ENCODE assay signal across 9 cellular contexts in the genomic region with DNA sequence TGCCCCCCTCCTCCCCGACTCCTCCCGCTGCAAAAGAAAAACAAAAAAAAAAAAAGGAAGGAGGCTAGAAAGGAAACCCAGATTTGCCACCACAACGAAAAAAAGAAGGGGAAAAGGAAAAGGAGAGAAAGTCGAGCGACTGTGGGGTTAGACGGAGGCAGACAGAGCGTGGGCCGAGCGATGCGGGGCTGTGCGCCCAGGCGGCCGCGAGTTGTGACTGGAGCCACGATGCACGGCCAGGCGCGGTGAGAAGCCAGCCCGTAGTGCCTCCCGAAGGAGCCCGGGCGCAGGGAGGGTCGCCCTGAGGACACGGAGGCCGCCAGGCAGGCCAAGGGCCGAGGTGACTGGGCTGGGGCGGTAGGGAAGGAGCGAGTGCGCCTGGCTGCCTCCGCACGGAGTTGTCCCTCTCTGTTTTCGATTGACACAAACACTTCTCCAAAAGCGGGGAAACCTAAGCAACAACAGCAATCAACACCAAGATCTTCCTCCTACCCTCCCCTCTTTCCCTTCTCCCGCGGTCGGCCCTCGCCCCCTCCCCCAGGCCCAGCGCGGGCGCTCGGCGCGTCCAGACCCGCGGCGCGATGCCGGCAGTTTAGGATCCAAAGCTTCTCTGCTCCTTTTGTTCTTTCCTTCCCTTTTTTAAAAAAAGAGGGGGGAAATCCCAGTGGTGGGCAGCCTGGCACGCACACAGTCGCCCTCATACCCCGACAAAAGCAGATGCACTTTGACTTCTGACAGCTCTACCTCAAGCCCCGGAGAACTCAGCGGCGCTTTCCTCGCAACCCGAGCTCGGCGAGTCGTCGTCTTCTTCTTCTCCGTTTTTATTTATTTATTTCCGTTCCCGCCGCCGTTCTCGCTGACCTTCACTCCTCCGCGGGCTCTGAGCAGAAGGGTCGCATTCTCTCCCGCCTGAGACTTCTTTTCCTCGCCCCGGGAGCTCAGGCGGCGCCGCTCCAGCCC. TPM values are rescaled to one million over a fixed set of nuclear protein-coding genes. Genes with fewer than 3 reads are reported as not detected.
DNase-seq lines count a peak whose midpoint lies in the region; ATAC-seq, FAIRE-seq and TF ChIP-seq lines count a peak whose summit lies in the region.
"Had no signal": no experiment of that assay in that cellular context is flagged by ENCODE, and none has a peak within 500 bp of the region (broad histone marks: within the 10 kb centered on the region; RNA-seq: fewer than 3 reads in every experiment).

A gene (plus strand): TSS at position 475 of the 960 bp plus-strand sequence. CDS start 723 bp downstream, outside the sequence.

- peaks cover 100% of the 10 kb centered on the region for H3K27me3 ChIP-seq in left ventricle myocardium inferior (ENCODE audit: low read depth)
- peaks cover 99% of the 10 kb centered on the region for H3K27me3 ChIP-seq in keratinocyte (ENCODE audit: control insufficient read depth, extremely low read depth, insufficient read depth, low read length)

- no peak for TF ChIP-seq CTCF in left ventricle myocardium inferior (IDR thresholded peaks at IDR 0.05; ENCODE audit: borderline replicate concordance)
- TF ChIP-seq CTCF in keratinocyte (optimal IDR thresholded peaks at IDR 0.05 in 1 of 3, IDR thresholded peaks at IDR 0.05 in 1 of 3, conservative IDR thresholded peaks at IDR 0.05 in 1 of 3; ENCODE audit: extremely low read depth in 1 of 3, insufficient read depth in 2 of 3, low read length in 3 of 3), result no peak

- no peak for FAIRE-seq in keratinocyte (lab: Jason Lieb, UNC)

- no peaks in the 10 kb centered on the region for H3K9me1 ChIP-seq in keratinocyte (ENCODE audit: control insufficient read depth, extremely low read depth, insufficient read depth, low read length)

- CTCF ChIA-PET in activated CD8-positive, alpha-beta memory T cell treated with anti-CD3 and anti-CD28 coated beads, Interleukin-2, amount 10 ng/mL, durations not matched to agents 7 days and 5 days (lab: Charles Lee), result interaction anchor here (1.0 to 1.2 kb wide), 2 partner anchors 12 to 111 kb away, joined by 3 read pairs; no protein-coding TSS in a partner anchor

- H3K9me3 ChIP-seq in left ventricle myocardium inferior (replicated peaks), result no peaks in the 10 kb centered on the region
- no peaks in the 10 kb centered on the region for H3K9me3 ChIP-seq in keratinocyte (ENCODE audit: control insufficient read depth, low read depth, low read length)

- peaks cover 45% of the 10 kb centered on the region for H3K4me1 Mint-ChIP-seq in activated CD8-positive, alpha-beta memory T cell treated with anti-CD3 and anti-CD28 coated beads, Interleukin-2, amount 10 ng/mL, durations not matched to agents 7 days and 5 days

- no peaks in the 10 kb centered on the region for H3K9me3 Mint-ChIP-seq in activated CD8-positive, alpha-beta memory T cell treated with anti-CD3 and anti-CD28 coated beads, Interleukin-2, amount 10 ng/mL, durations not matched to agents 7 days and 5 days (ENCODE audit: low read depth)

- intact Hi-C loops in left ventricle myocardium inferior (cut with micrococcal nuclease) (no loop called here), left ventricle myocardium superior (cut with micrococcal nuclease) (no loop called here)

- H3K4me3 Mint-ChIP-seq in activated CD8-positive, alpha-beta memory T cell treated with anti-CD3 and anti-CD28 coated beads, Interleukin-2, amount 10 ng/mL, durations not matched to agents 7 days and 5 days, result peak within 1 kb of the TSS; percentile 58

- peaks cover 5% of the 10 kb centered on the region for H3K36me3 Mint-ChIP-seq in activated CD8-positive, alpha-beta memory T cell treated with anti-CD3 and anti-CD28 coated beads, Interleukin-2, amount 10 ng/mL, durations not matched to agents 7 days and 5 days

- peaks cover 4% of the 10 kb centered on the region for H4K20me1 ChIP-seq in keratinocyte (ENCODE audit: control insufficient read depth, extremely low read depth, insufficient read depth, low read length)

- peaks cover 81% of the 10 kb centered on the region for H3K4me1 ChIP-seq in left ventricle myocardium inferior
- H3K4me1 ChIP-seq in keratinocyte (ENCODE audit: control insufficient read depth, extremely low read depth, insufficient read depth, low read length), result peaks cover 61% of the 10 kb centered on the region

- peak within 1 kb of the TSS; percentile 68 for H3K27ac Mint-ChIP-seq in activated CD8-positive, alpha-beta memory T cell treated with anti-CD3 and anti-CD28 coated beads, Interleukin-2, amount 10 ng/mL, durations not matched to agents 7 days and 5 days

- ATAC-seq in left ventricle myocardium superior, result no peak
- ATAC-seq in activated CD8-positive, alpha-beta memory T cell treated with anti-CD3 and anti-CD28 coated beads, Interleukin-2, amount 10 ng/mL, durations not matched to agents 7 days and 5 days, result no peak
- no peak for ATAC-seq in GM21737 (IDR thresholded peaks at IDR 0.05; ENCODE audit: unreplicated experiment)

- H3K4me3 ChIP-seq in left ventricle myocardium inferior (peak within 1 kb of the TSS; percentile 55), keratinocyte (ENCODE audit: control insufficient read depth in 2 of 3, extremely low read depth in 1 of 3, insufficient read depth in 2 of 3, low read depth in 1 of 3, low read length in 3 of 3) (peak within 1 kb of the TSS; percentile 36 to 66 (median 64))

- DNase-seq in left ventricle myocardium inferior, result no peak
- no peak for DNase-seq in left ventricle myocardium superior
- DNase-seq in activated CD8-positive, alpha-beta memory T cell treated with anti-CD3 and anti-CD28 coated beads, Interleukin-2, amount 10 ng/mL, durations not matched to agents 7 days and 5 days, result no peak
- DNase-seq in keratinocyte (ENCODE audit: low read depth, low spot score), result no peak
- DNase-seq in occipital lobe (lab: John Stamatoyannopoulos, UW), result no peak
- DNase-seq in NCI-H1436 (lab: John Stamatoyannopoulos, UW), result no peak
- DNase-seq in kidney glomerular epithelial cell (lab: John Stamatoyannopoulos, UW), result no peak

- peaks cover 92% of the 10 kb centered on the region for H3K27me3 Mint-ChIP-seq in activated CD8-positive, alpha-beta memory T cell treated with anti-CD3 and anti-CD28 coated beads, Interleukin-2, amount 10 ng/mL, durations not matched to agents 7 days and 5 days

- H3K36me3 ChIP-seq in left ventricle myocardium inferior (no peaks in the 10 kb centered on the region), keratinocyte (ENCODE audit: control insufficient read depth in 2 of 2, extremely low read depth in 1 of 2, insufficient read depth in 2 of 2, low read length in 2 of 2) (no peaks in the 10 kb centered on the region)

- peak within 1 kb of the TSS; percentile 67 for H3K4me2 ChIP-seq in keratinocyte (ENCODE audit: control insufficient read depth, extremely low read depth, insufficient read depth, low read depth, low read length)

- peaks cover 6% of the 10 kb centered on the region for H3K79me2 ChIP-seq in keratinocyte (ENCODE audit: control insufficient read depth, insufficient read depth, low read length)

- peak within 1 kb of the TSS; percentile 44 for H3K9ac ChIP-seq in keratinocyte (ENCODE audit: control insufficient read depth, extremely low read depth, insufficient read depth, low read length)

- H3K27ac ChIP-seq in left ventricle myocardium inferior (replicated peaks), result no peak within 1 kb of the TSS
- H3K27ac ChIP-seq in keratinocyte (ENCODE audit: control insufficient read depth, insufficient read depth, low read length), result no peak within 1 kb of the TSS

- H2AFZ ChIP-seq in keratinocyte (ENCODE audit: control insufficient read depth, low read length), result peak within 1 kb of the TSS; percentile 20

- dilution Hi-C loops in keratinocyte (cut with MboI; ENCODE audit: extremely low pct_ligation_motif_present, low sequenced_read_pairs), result no loop called here

RNA-seq across cellular contexts. Expression of the gene that starts here (rescaled TPM):
- not detected for total RNA-seq in left ventricle myocardium inferior
- total RNA-seq in left ventricle myocardium superior, result not detected
- under 1 TPM in 1 of 2 experiments, not detected in 1; 0.66 TPM for total RNA-seq in activated CD8-positive, alpha-beta memory T cell treated with anti-CD3 and anti-CD28 coated beads, Interleukin-2, amount 10 ng/mL, durations not matched to agents 7 days and 5 days
- polyA plus RNA-seq in keratinocyte, result 0.21 to 1.5 TPM (median 0.35 TPM) in 3 replicates
- polyA plus RNA-seq in keratinocyte (2011; ENCODE audit: low read depth), result not detected
- 0.23 and 0.31 TPM in 2 replicates for polyA plus RNA-seq in keratinocyte (2011; cell fraction: cytosol; rRNA removed)
- 0.40 and 0.98 TPM in 2 replicates for polyA plus RNA-seq in keratinocyte (2011; cell fraction: nucleus; rRNA removed)
- 0.14 and 3.3 TPM in 2 replicates for polyA plus RNA-seq in keratinocyte (2012; ENCODE audit: low replicate concordance)
- polyA minus RNA-seq in keratinocyte, result 0.07 to 0.46 TPM (median 0.45 TPM) in 3 replicates
- polyA minus RNA-seq in keratinocyte (2011; cell fraction: cytosol; rRNA and poly(A)+ RNA removed), result not detected
- 0.31 and 1.1 TPM in 2 replicates for polyA minus RNA-seq in keratinocyte (2011; cell fraction: nucleus; rRNA and poly(A)+ RNA removed)
- total RNA-seq in occipital lobe, result not detected
- total RNA-seq: LHCN-M2 had no signal
